In the genomic region with DNA sequence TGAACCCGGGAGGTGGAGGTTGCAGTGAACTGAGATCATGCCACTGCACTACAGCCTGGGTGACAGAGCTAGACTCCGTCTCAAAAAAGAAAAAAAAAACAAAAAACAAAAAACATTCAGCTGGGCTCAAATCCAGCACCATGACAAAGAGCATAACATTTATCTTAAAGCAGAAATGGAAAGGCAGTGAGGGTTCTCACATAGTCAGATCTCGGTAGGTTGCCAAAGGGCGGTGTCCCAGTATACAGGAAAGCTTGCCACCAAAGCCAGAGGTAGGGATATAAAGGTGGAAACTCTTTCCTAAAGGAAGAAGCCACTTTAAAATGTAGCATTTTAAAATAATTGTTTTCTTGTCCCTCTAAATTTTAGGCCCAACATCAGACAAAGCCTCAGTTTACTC, we compare ENCODE assay signal across 17 cellular contexts. TPM values are rescaled to one million over a fixed set of nuclear protein-coding genes. Genes with fewer than 3 reads are reported as not detected.
DNase-seq lines count a peak whose midpoint lies in the region; ATAC-seq, FAIRE-seq and TF ChIP-seq lines count a peak whose summit lies in the region.
"Had no signal": no experiment of that assay in that cellular context is flagged by ENCODE, and none has a peak within 500 bp of the region (broad histone marks: within the 10 kb centered on the region; RNA-seq: fewer than 3 reads in every experiment).

No MANE protein-coding gene starts in this region.

- peaks cover 0 to 5% of the 10 kb centered on the region in 2 donors for H3K4me1 ChIP-seq in small intestine (ENCODE audit: control insufficient read depth in 2 of 2, insufficient read depth in 1 of 2, low read depth in 1 of 2, low read length in 1 of 2)
- H3K4me1 ChIP-seq: BE2C had no signal

- peak; percentile 79 for ATAC-seq in left colon
- ATAC-seq in HG02885 (IDR thresholded peaks at IDR 0.05; ENCODE audit: poor library complexity, unreplicated experiment): no peak
- ATAC-seq in GM21717 (IDR thresholded peaks at IDR 0.05; ENCODE audit: unreplicated experiment): no peak

- no peaks in the 10 kb centered on the region for H3K9me3 ChIP-seq in small intestine (ENCODE audit: control insufficient read depth, low read depth)
- H3K9me3 ChIP-seq: BE2C, Peyer's patch had no signal

- no peaks in the 10 kb centered on the region for H3K27me3 ChIP-seq in small intestine (ENCODE audit: control insufficient read depth in 2 of 2, insufficient read depth in 2 of 2, low read length in 2 of 2)
- H3K27me3 ChIP-seq: BE2C, Peyer's patch had no signal

- no peak overlapping the region for H3K4me3 ChIP-seq in epithelial cell of esophagus (ENCODE audit: low read length)
- H3K4me3 ChIP-seq in small intestine (ENCODE audit: low read depth in 1 of 2, low read length in 2 of 2): no peak overlapping the region
- H3K4me3 ChIP-seq: Peyer's patch had no signal

- TF ChIP-seq CTCF in RWPE1 (conservative IDR thresholded peaks at IDR 0.05; ENCODE audit: low read depth) (no peak), epithelial cell of esophagus (IDR thresholded peaks at IDR 0.05; ENCODE audit: insufficient read depth, low read depth, low read length, missing control alignments) (no peak), D721Med (IDR thresholded peaks at IDR 0.05; ENCODE audit: insufficient read depth, missing control alignments) (no peak)

- WGBS in small intestine, 3 donors: 42 to 56% (median 46%) methylated on average over 4 of the region's 4 CpGs

- DNase-seq in RWPE1 (ENCODE audit: low spot score) (no peak), epithelial cell of esophagus (ENCODE audit: low read depth) (peak; percentile 22), left colon (peak; percentile 82), small intestine (peak; percentile 63), D721Med (ENCODE audit: insufficient read length, low spot score) (no peak), A172 (ENCODE audit: low spot score) (no peak)
- DNase-seq: BE2C; CD8-positive, alpha-beta memory T cell; DMS 273 treated with DMSO at 0.1 percent for 48 hours; H9; Kasumi-1; NCI-H2081; NCI-H524; SHP77 had no signal

- peak overlapping the region; percentile 43 for H3K27ac ChIP-seq in RWPE1
- H3K27ac ChIP-seq in small intestine (ENCODE audit: low read depth in 1 of 2, low read length in 1 of 2): no peak overlapping the region

- no peaks in the 10 kb centered on the region for H3K36me3 ChIP-seq in small intestine (ENCODE audit: control insufficient read depth in 2 of 2, insufficient read depth in 2 of 2, low read length in 2 of 2)
- H3K36me3 ChIP-seq: BE2C, Peyer's patch had no signal

- POLR2A ChIA-PET in RWPE1 (lab: Yijun Ruan, JAX; ENCODE audit: low non-redundant PET): interaction anchor here (0.7 kb wide), 1 partner anchor 399 kb away, joined by 3 read pairs; no protein-coding TSS in a partner anchor

- no peak for FAIRE-seq in small intestine (lab: Jason Lieb, UNC)
- FAIRE-seq in D721Med (lab: Jason Lieb, UNC): no peak

- CTCF ChIA-PET in RWPE1 (lab: Yijun Ruan, JAX): interaction anchor here (0.6 kb wide), 1 partner anchor 195 kb away, joined by 3 read pairs; no protein-coding TSS in a partner anchor

- intact Hi-C loops in left colon (cut with DNase I, micrococcal nuclease): no loop called here

RNA-seq across cellular contexts. Expression of gene CAPRIN1, which starts 22.4 kb away (rescaled TPM):
- total RNA-seq in left colon: 100 to 1,000 TPM; 150 to 166 TPM
- polyA plus RNA-seq in small intestine: 100 to 1,000 TPM in 1 of 3 donors, 10 to 100 TPM in 2; 54.0 to 102 (median 66.6) TPM
- 232 and 292 TPM in 2 replicates for total RNA-seq in A172 (2014; rRNA removed; shearing (Covaris generic))

Comparison
In these comparisons a context has a peak if more than half of its experiments do, and no peak if none do; other contexts are left out.
1. DNase-seq: peak in epithelial cell of esophagus (single experiment), left colon (2 of 2) and small intestine (single experiment); none in RWPE1 (single experiment), D721Med (single experiment) and A172 (single experiment).